23 cellular contexts compared by ENCODE assay signal in the genomic region with DNA sequence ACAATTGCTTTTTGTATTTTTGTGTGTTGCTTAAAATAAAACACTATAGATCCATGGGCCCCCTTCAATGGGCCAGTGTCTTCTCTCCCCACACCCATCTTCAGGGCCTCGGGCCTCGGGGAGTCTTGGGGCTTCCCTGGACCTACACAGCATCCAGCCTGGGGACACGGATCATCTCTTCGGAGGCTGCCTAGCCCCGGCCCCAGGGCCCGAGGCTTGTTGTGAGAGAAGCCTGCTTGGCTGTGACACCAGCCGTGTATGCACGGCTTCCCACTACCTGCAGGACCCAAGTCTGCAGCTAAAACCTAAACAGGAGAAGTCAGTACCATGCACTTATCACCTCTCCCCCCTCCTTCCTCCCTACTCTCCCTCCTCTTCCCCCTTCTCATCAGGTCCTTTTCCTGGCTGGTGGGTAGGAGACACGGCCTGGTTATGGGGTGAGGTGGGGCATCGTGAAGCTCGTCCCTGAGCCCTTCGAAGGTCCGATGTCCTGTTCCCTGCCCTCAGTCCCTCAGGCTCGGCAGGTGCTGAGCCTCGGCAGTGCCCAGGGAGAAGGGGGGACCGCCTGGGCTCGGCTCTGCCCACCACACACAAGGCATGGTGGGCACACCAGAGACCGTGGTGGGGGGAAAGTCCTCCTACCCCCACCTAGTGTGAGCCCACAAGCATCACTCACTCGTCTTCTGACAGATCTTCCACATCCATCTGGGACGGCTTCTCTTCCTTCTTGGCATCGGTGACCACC. TPM values are rescaled to one million over a fixed set of nuclear protein-coding genes. Genes with fewer than 3 reads are reported as not detected.
DNase-seq lines count a peak whose midpoint lies in the region; ATAC-seq and TF ChIP-seq lines count a peak whose summit lies in the region.
"Had no signal": no experiment of that assay in that cellular context is flagged by ENCODE, and none has a peak within 500 bp of the region (broad histone marks: within the 10 kb centered on the region; RNA-seq: fewer than 3 reads in every experiment).

No MANE protein-coding gene starts in this region.

- H3K9me3 ChIP-seq in right cardiac atrium (ENCODE audit: control insufficient read depth, low read length) = no peaks in the 10 kb centered on the region
- H3K9me3 ChIP-seq: A549 had no signal

- H3K36me3 Mint-ChIP-seq in natural killer cell treated with Interleukin-12 subunit alpha and Interleukin-12 subunit beta and Interleukin-15 and Interleukin-18, amount 100 ng/mL, for 72 hours = peaks cover 8% of the 10 kb centered on the region
- no peaks in the 10 kb centered on the region for H3K36me3 Mint-ChIP-seq in natural killer cell
- peaks cover 9% of the 10 kb centered on the region for H3K36me3 Mint-ChIP-seq in glutamatergic neuron (ENCODE audit: unreplicated experiment)
- H3K36me3 Mint-ChIP-seq: IgD-negative memory B cell had no signal

- H3K4me1 Mint-ChIP-seq in natural killer cell treated with Interleukin-12 subunit alpha and Interleukin-12 subunit beta and Interleukin-15 and Interleukin-18, amount 100 ng/mL, for 72 hours (ENCODE audit: low read depth in 2 of 2) = no peaks in the 10 kb centered on the region
- peaks cover 0 to 5% of the 10 kb centered on the region in 2 donors for H3K4me1 Mint-ChIP-seq in natural killer cell
- no peaks in the 10 kb centered on the region for H3K4me1 Mint-ChIP-seq in glutamatergic neuron (ENCODE audit: low read depth, unreplicated experiment)
- H3K4me1 Mint-ChIP-seq: B cell had no signal

- TF ChIP-seq CTCF in natural killer cell (IDR thresholded peaks at IDR 0.05) (no peak), glutamatergic neuron (IDR thresholded peaks at IDR 0.05; ENCODE audit: partially characterized antibody, unreplicated experiment) (no peak)

- H3K27ac Mint-ChIP-seq in natural killer cell treated with Interleukin-12 subunit alpha and Interleukin-12 subunit beta and Interleukin-15 and Interleukin-18, amount 100 ng/mL, for 72 hours = no peak overlapping the region
- H3K27ac Mint-ChIP-seq in natural killer cell = no peak overlapping the region
- H3K27ac Mint-ChIP-seq in glutamatergic neuron (ENCODE audit: unreplicated experiment) = no peak overlapping the region
- H3K27ac Mint-ChIP-seq: B cell; CD4-positive, CD25-positive, alpha-beta regulatory T cell; IgD-negative memory B cell had no signal

- intact Hi-C loops in natural killer cell (cut with micrococcal nuclease) (no loop called here), right cardiac atrium (cut with DNase I) (no loop called here), sciatic nerve (cut with DNase I) (no loop called here)

- peak; percentile 37 for DNase-seq in natural killer cell treated with Interleukin-12 subunit alpha and Interleukin-12 subunit beta and Interleukin-15 and Interleukin-18, amount 100 ng/mL, for 72 hours (ENCODE audit: low spot score)
- DNase-seq in natural killer cell (no peak), right cardiac atrium (peak; percentile 4 to 47 (median 37)), sciatic nerve (ENCODE audit: low spot score) (peak; percentile 49), OCI-M2 (lab: John Stamatoyannopoulos, UW; ENCODE audit: unreplicated experiment) (no peak), glutamatergic neuron (no peak)
- DNase-seq: CD4-positive, CD25-positive, alpha-beta regulatory T cell; EL; GF-D8; NCI-H1105; NCI-H146; NCI-H2029; NCI-H2171; NCI-H345; NCI-H524; NCI-H82; Peyer's patch had no signal

- 92% methylated on average over 21 of the region's 21 CpGs for WGBS in right cardiac atrium

- H3K27me3 Mint-ChIP-seq in natural killer cell treated with Interleukin-12 subunit alpha and Interleukin-12 subunit beta and Interleukin-15 and Interleukin-18, amount 100 ng/mL, for 72 hours = no peaks in the 10 kb centered on the region
- H3K27me3 Mint-ChIP-seq in natural killer cell (ENCODE audit: low read depth in 2 of 2) (no peaks in the 10 kb centered on the region), glutamatergic neuron (ENCODE audit: unreplicated experiment) (peaks cover 1% of the 10 kb centered on the region)
- H3K27me3 Mint-ChIP-seq: B cell; CD4-positive, CD25-positive, alpha-beta regulatory T cell; IgD-negative memory B cell had no signal

- H3K4me3 Mint-ChIP-seq in natural killer cell treated with Interleukin-12 subunit alpha and Interleukin-12 subunit beta and Interleukin-15 and Interleukin-18, amount 100 ng/mL, for 72 hours = no peak overlapping the region
- H3K4me3 Mint-ChIP-seq in natural killer cell (no peak overlapping the region), glutamatergic neuron (ENCODE audit: unreplicated experiment) (no peak overlapping the region)
- H3K4me3 Mint-ChIP-seq: B cell; CD4-positive, CD25-positive, alpha-beta regulatory T cell; IgD-negative memory B cell had no signal

- peaks cover 3% of the 10 kb centered on the region for H3K9me3 Mint-ChIP-seq in natural killer cell treated with Interleukin-12 subunit alpha and Interleukin-12 subunit beta and Interleukin-15 and Interleukin-18, amount 100 ng/mL, for 72 hours
- H3K9me3 Mint-ChIP-seq in natural killer cell (no peaks in the 10 kb centered on the region), glutamatergic neuron (ENCODE audit: unreplicated experiment) (peaks cover 3% of the 10 kb centered on the region)

- ATAC-seq in natural killer cell treated with Interleukin-12 subunit alpha and Interleukin-12 subunit beta and Interleukin-15 and Interleukin-18, amount 100 ng/mL, for 72 hours = no peak
- no peak for ATAC-seq in natural killer cell
- peak in 1 of 2 donors; percentile 16 for ATAC-seq in right cardiac atrium
- no peak for ATAC-seq in sciatic nerve
- no peak for ATAC-seq in GM21528 (IDR thresholded peaks at IDR 0.05; ENCODE audit: low FRiP score, unreplicated experiment)
- ATAC-seq: A549, HCT116 had no signal

- H3K27me3 ChIP-seq in right cardiac atrium (ENCODE audit: control insufficient read depth, insufficient read depth) = no peaks in the 10 kb centered on the region
- H3K27me3 ChIP-seq: Peyer's patch had no signal

- no peak overlapping the region for H3K4me3 ChIP-seq in right cardiac atrium (ENCODE audit: low read length)
- H3K4me3 ChIP-seq: A549, Peyer's patch had no signal

- H3K4me1 ChIP-seq in right cardiac atrium (ENCODE audit: control insufficient read depth, insufficient read depth, low read length) = no peaks in the 10 kb centered on the region
- H3K4me1 ChIP-seq: A549, Peyer's patch had no signal

- H3K27ac ChIP-seq in right cardiac atrium (ENCODE audit: low read length) = no peak overlapping the region
- H3K27ac ChIP-seq: A549, Peyer's patch had no signal

RNA-seq across cellular contexts. Expression of a gene that starts 9.5 kb away (rescaled TPM):
- 1 to 10 TPM in 1 of 2 donors, under 1 TPM in 1; 0.64 to 1.4 TPM for total RNA-seq in natural killer cell treated with Interleukin-12 subunit alpha and Interleukin-12 subunit beta and Interleukin-15 and Interleukin-18, amount 100 ng/mL, for 72 hours
- total RNA-seq in natural killer cell (10 to 100 TPM; 21.1 to 23.9 (median 23.5) TPM), right cardiac atrium (under 1 TPM; 0.21 to 0.76 (median 0.38) TPM), sciatic nerve (3.6 TPM), glutamatergic neuron (ENCODE audit: unreplicated experiment) (0.71 TPM)
- 0.20 TPM for polyA plus RNA-seq in right cardiac atrium
- total RNA-seq: SK-MEL-5 had no signal

Comparison
In these comparisons a context has a peak if more than half of its experiments do, and no peak if none do; other contexts are left out.
1. DNase-seq: peak in natural killer cell treated with Interleukin-12 subunit alpha and Interleukin-12 subunit beta and Interleukin-15 and Interleukin-18, amount 100 ng/mL, for 72 hours (single experiment), right cardiac atrium (3 of 3) and sciatic nerve (single experiment); none in natural killer cell (single experiment), OCI-M2 (single experiment) and glutamatergic neuron (single experiment).